ENCODE assay signal across 33 cellular contexts in genomic region chr11:44654057-44654456, GRCh38.
"Had no signal": no experiment of that assay in that cellular context is flagged by ENCODE, and none has a peak within 500 bp of the region (broad histone marks: within the 10 kb centered on the region; RNA-seq: fewer than 3 reads in every experiment).

No MANE protein-coding gene starts in this region.

- DNase-seq: activated CD4-positive, alpha-beta memory T cell treated with anti-CD3 and anti-CD28 coated beads, Interleukin-2, amount 10 ng/mL, durations not matched to agents 7 days and 5 days; activated CD4-positive, alpha-beta T cell treated with anti-CD3 and anti-CD28 coated beads for 1 hour; activated CD4-positive, alpha-beta T cell treated with anti-CD3 and anti-CD28 coated beads for 36 hours; activated CD4-positive, alpha-beta T cell treated with anti-CD3 and anti-CD28 coated beads for 48 hours; activated CD4-positive, alpha-beta T cell treated with anti-CD3 and anti-CD28 coated beads, Interleukin-2, amount 10 ng/mL, durations not matched to agents 7 days and 5 days; activated CD4-positive, alpha-beta T cell treated with anti-CD3 and anti-CD28 coated beads, Interleukin-2, amount 50 U/mL, for 48 hours; activated CD4-positive, CD25-positive, alpha-beta regulatory T cell; activated CD8-positive, alpha-beta memory T cell treated with anti-CD3 and anti-CD28 coated beads for 24 hours; activated CD8-positive, alpha-beta memory T cell treated with anti-CD3 and anti-CD28 coated beads, Interleukin-2, amount 10 ng/mL, durations not matched to agents 7 days and 5 days; activated CD8-positive, alpha-beta memory T cell treated with anti-CD3 and anti-CD28 coated beads, Interleukin-2, amount 50 U/mL, for 48 hours; activated CD8-positive, alpha-beta T cell treated with anti-CD3 and anti-CD28 coated beads, Interleukin-2, amount 10 ng/mL, durations not matched to agents 7 days and 5 days; activated effector memory CD4-positive, alpha-beta T cell treated with Interleukin-2 at 50 U/mL for 16 hours; activated gamma-delta T cell treated with Interleukin-2 at 50 U/mL for 16 hours; activated naive CD4-positive, alpha-beta T cell; activated naive CD4-positive, alpha-beta T cell treated with anti-CD3 and anti-CD28 coated beads for 36 hours; activated naive CD4-positive, alpha-beta T cell treated with anti-CD3 and anti-CD28 coated beads, Interleukin-2, amount 50 U/mL, for 16 hours; activated naive CD8-positive, alpha-beta T cell treated with anti-CD3 and anti-CD28 coated beads for 36 hours; activated T-cell treated with anti-CD3 and anti-CD28 coated beads, Interleukin-2, amount 50 U/mL, for 24 hours; activated T-cell treated with anti-CD3 and anti-CD28 coated beads, Interleukin-2, amount 50 U/mL, for 48 hours; adrenal gland; amniotic stem cell; aorta; body of pancreas; brain microvascular endothelial cell; central memory CD4-positive, alpha-beta T cell; SW 1271; T-helper 1 cell; T-helper 9 cell had no signal

- H3K27me3 ChIP-seq: adrenal gland, body of pancreas, breast epithelium had no signal

- H3K9me3 ChIP-seq: adrenal gland, body of pancreas, breast epithelium had no signal

- H3K4me3 ChIP-seq: adrenal gland, body of pancreas, breast epithelium had no signal

- H3K36me3 ChIP-seq: adrenal gland, brain microvascular endothelial cell, breast epithelium had no signal

- H3K4me1 ChIP-seq: adrenal gland, body of pancreas, breast epithelium had no signal

- ATAC-seq: activated CD4-positive, alpha-beta T cell treated with anti-CD3 and anti-CD28 coated beads for 36 hours; activated CD4-positive, CD25-positive, alpha-beta regulatory T cell treated with anti-CD3 and anti-CD28 coated beads, Interleukin-2, amount 50 U/mL, for 24 hours; activated CD8-positive, alpha-beta memory T cell treated with anti-CD3 and anti-CD28 coated beads, Interleukin-2, amount 10 ng/mL, durations not matched to agents 7 days and 5 days; activated CD8-positive, alpha-beta T cell treated with anti-CD3 and anti-CD28 coated beads, Interleukin-2, amount 10 ng/mL, durations not matched to agents 7 days and 5 days; activated naive CD4-positive, alpha-beta T cell treated with anti-CD3 and anti-CD28 coated beads, Interleukin-2, amount 50 U/mL, for 72 hours; body of pancreas; WTC11 had no signal

- H3K27ac ChIP-seq: adrenal gland, body of pancreas, brain microvascular endothelial cell, breast epithelium, VCaP had no signal
